2 cellular contexts compared by ENCODE assay signal in the genomic region with DNA sequence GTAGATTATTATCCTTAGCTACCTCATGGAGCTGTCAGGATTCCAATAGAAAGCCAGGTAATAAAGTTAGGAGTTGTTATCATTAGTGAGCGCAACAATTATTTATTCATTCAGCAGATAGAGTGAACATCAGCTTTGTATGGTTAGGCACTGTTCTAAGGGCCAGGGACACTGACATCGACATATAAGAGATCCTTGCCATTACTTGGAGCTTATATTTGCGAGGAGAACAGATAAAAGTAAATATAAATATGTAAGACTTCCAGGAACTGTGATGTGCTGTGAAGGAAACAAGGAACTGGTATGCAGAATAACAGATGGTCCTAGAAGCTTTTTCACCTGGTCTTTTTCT.
TF ChIP-seq lines count a peak whose summit lies in the region.

No MANE protein-coding gene starts in this region.

TF ChIP-seq in A549, 52 proteins besides CTCF, POLR2A, EP300 and RAD21:
- peak; percentile 77; the same call in 1 of the 2 replicates for TF ChIP-seq KDM5A (IDR thresholded peaks at IDR 0.05)
- no peak for TF ChIP-seq FOXS1 (CRISPR knock-in tag; IDR thresholded peaks at IDR 0.05)
- TF ChIP-seq, protein P1, sequence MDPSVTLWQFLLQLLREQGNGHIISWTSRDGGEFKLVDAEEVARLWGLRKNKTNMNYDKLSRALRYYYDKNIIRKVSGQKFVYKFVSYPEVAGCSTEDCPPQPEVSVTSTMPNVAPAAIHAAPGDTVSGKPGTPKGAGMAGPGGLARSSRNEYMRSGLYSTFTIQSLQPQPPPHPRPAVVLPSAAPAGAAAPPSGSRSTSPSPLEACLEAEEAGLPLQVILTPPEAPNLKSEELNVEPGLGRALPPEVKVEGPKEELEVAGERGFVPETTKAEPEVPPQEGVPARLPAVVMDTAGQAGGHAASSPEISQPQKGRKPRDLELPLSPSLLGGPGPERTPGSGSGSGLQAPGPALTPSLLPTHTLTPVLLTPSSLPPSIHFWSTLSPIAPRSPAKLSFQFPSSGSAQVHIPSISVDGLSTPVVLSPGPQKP (IDR thresholded peaks at IDR 0.05; ENCODE audit: low read depth, low read length), result no peak
- TF ChIP-seq, protein P2, sequence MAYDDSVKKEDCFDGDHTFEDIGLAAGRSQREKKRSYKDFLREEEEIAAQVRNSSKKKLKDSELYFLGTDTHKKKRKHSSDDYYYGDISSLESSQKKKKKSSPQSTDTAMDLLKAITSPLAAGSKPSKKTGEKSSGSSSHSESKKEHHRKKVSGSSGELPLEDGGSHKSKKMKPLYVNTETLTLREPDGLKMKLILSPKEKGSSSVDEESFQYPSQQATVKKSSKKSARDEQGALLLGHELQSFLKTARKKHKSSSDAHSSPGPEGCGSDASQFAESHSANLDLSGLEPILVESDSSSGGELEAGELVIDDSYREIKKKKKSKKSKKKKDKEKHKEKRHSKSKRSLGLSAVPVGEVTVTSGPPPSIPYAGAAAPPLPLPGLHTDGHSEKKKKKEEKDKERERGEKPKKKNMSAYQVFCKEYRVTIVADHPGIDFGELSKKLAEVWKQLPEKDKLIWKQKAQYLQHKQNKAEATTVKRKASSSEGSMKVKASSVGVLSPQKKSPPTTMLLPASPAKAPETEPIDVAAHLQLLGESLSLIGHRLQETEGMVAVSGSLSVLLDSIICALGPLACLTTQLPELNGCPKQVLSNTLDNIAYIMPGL (CRISPR knock-in tag; IDR thresholded peaks at IDR 0.05; ENCODE audit: borderline replicate concordance), result no peak

TF ChIP-seq in IMR-90, 13 proteins besides CTCF, POLR2A, EP300 and RAD21:
- no peak for TF ChIP-seq MAZ (IDR thresholded peaks at IDR 0.05; ENCODE audit: borderline replicate concordance, low read depth, low read length)
- TF ChIP-seq, protein P1 (IDR thresholded peaks at IDR 0.05; ENCODE audit: borderline replicate concordance, low read depth, low read length), result no peak
- TF ChIP-seq, protein P3, sequence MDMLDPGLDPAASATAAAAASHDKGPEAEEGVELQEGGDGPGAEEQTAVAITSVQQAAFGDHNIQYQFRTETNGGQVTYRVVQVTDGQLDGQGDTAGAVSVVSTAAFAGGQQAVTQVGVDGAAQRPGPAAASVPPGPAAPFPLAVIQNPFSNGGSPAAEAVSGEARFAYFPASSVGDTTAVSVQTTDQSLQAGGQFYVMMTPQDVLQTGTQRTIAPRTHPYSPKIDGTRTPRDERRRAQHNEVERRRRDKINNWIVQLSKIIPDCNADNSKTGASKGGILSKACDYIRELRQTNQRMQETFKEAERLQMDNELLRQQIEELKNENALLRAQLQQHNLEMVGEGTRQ (IDR thresholded peaks at IDR 0.05; ENCODE audit: low read depth, low read length), result no peak
- TF ChIP-seq MXI1 (IDR thresholded peaks at IDR 0.05; ENCODE audit: borderline replicate concordance, low read depth, low read length), result no peak
- TF ChIP-seq NFE2L2 (IDR thresholded peaks at IDR 0.05; ENCODE audit: low read depth, low read length), result no peak
- TF ChIP-seq CHD1 (IDR thresholded peaks at IDR 0.05; ENCODE audit: low read depth, low read length), result no peak
- no peak for TF ChIP-seq SMC3 (IDR thresholded peaks at IDR 0.05; ENCODE audit: low read depth, low read length)
- no peak for TF ChIP-seq RFX5 (IDR thresholded peaks at IDR 0.05; ENCODE audit: low read depth, low read length)
- TF ChIP-seq FOS (IDR thresholded peaks at IDR 0.05; ENCODE audit: low read depth, low read length), result no peak
- no peak for TF ChIP-seq BHLHE40 (IDR thresholded peaks at IDR 0.05; ENCODE audit: low read depth, low read length)
- TF ChIP-seq MAFK (IDR thresholded peaks at IDR 0.05; ENCODE audit: low read depth, low read length), result no peak
- no peak for TF ChIP-seq CEBPB (IDR thresholded peaks at IDR 0.05; ENCODE audit: low read depth, low read length)
- TF ChIP-seq RCOR1 (IDR thresholded peaks at IDR 0.05; ENCODE audit: insufficient replicate concordance, low read length), result no peak
